16 cellular contexts compared by ENCODE assay signal in genomic region chr4:116702949-116703348, GRCh38.
A peak's percentile ranks its signal among the peaks of the same experiment; 100 is the strongest.
DNase-seq lines count a peak whose midpoint lies in the region; ATAC-seq and TF ChIP-seq lines count a peak whose summit lies in the region.
"Had no signal": no experiment of that assay in that cellular context is flagged by ENCODE, and none has a peak within 500 bp of the region (broad histone marks: within the 10 kb centered on the region; RNA-seq: fewer than 3 reads in every experiment).

No MANE protein-coding gene starts in this region.

- DNase-seq in Caco-2 (peak in 1 of 2 experiments; percentile 34), HCT116 (ENCODE audit: low read depth, low spot score) (no peak), PC-3 (peak; percentile 43), foreskin melanocyte (peak; percentile 29), SIG-M5 (lab: John Stamatoyannopoulos, UW) (no peak), occipital lobe (lab: John Stamatoyannopoulos, UW) (no peak)
- DNase-seq: activated T-cell treated with anti-CD3 and anti-CD28 coated beads, Interleukin-2, amount 50 U/mL, for 1 hour; AML-193; amygdala; effector memory CD4-positive, alpha-beta T cell; IMR-90; NCI-H345 had no signal

- H3K4me3 Mint-ChIP-seq in Caco-2 (ENCODE audit: unreplicated experiment) = no peak overlapping the region

- TF ChIP-seq CTCF in Caco-2 (IDR thresholded peaks at IDR 0.05; ENCODE audit: insufficient read depth in 1 of 2, low read depth in 1 of 2, low read length in 1 of 2, severe bottlenecking in 1 of 2, unreplicated experiment in 1 of 2) (peak; percentile 42 to 54), HCT116 (IDR thresholded peaks at IDR 0.05 in 2 of 3, conservative IDR thresholded peaks at IDR 0.05 in 1 of 3; ENCODE audit: borderline replicate concordance in 1 of 3, insufficient read depth in 1 of 3, low read depth in 2 of 3, low read length in 2 of 3) (peak in 2 of 3 experiments; percentile 37 to 49; a peak in 3 of 6 replicates), PC-3 (conservative IDR thresholded peaks at IDR 0.05; ENCODE audit: low read depth, low read length) (peak; percentile 51; the same call in 1 of the 2 replicates)

- H3K9ac ChIP-seq in HCT116 (ENCODE audit: low read length) (no peak overlapping the region), PC-3 (ENCODE audit: low read length) (no peak overlapping the region)

- no peaks in the 10 kb centered on the region for H3K9me2 ChIP-seq in HCT116 (ENCODE audit: insufficient read depth)
- H3K9me2 ChIP-seq in PC-3 (replicated peaks; ENCODE audit: low read length) = no peaks in the 10 kb centered on the region

- intact Hi-C loops in Caco-2 (cut with micrococcal nuclease; ENCODE audit: unreplicated experiment) = loop anchor here (1.0 kb wide), 2 partner anchors 345 to 523 kb away; no protein-coding TSS in a partner anchor
- intact Hi-C loops in HCT116 (cut with micrococcal nuclease) = no loop called here
- intact Hi-C loops in PC-3 (cut with micrococcal nuclease) = loop anchor here (1.0 kb wide), 1 partner anchor 345 kb away; no protein-coding TSS in a partner anchor

- H3K4me3 ChIP-seq in Caco-2 (ENCODE audit: low read depth, low read length) (no peak overlapping the region), HCT116 (replicated peaks in 1 of 2; ENCODE audit: low read depth in 1 of 2, low read length in 2 of 2) (no peak overlapping the region), PC-3 (ENCODE audit: low read length) (no peak overlapping the region)
- H3K4me3 ChIP-seq: pancreas, SJCRH30 had no signal

- no peak for TF ChIP-seq POLR2A in HCT116 (IDR thresholded peaks at IDR 0.05; ENCODE audit: borderline replicate concordance, extremely low read depth, insufficient read depth, insufficient read length)

- no peaks in the 10 kb centered on the region for H3K9me3 Mint-ChIP-seq in Caco-2 (ENCODE audit: unreplicated experiment)

- H2AFZ ChIP-seq in HCT116 (ENCODE audit: low read depth, low read length, poor library complexity, severe bottlenecking) = no peak overlapping the region
- H2AFZ ChIP-seq in PC-3 (ENCODE audit: low read length) = no peak overlapping the region

- no peak overlapping the region for H3K27ac Mint-ChIP-seq in Caco-2 (ENCODE audit: unreplicated experiment)

- ATAC-seq in HCT116 (peak; percentile 82), PC-3 (peak; percentile 70), HG03159 (IDR thresholded peaks at IDR 0.05; ENCODE audit: unreplicated experiment) (no peak), GM19351 (IDR thresholded peaks at IDR 0.05; ENCODE audit: unreplicated experiment) (no peak)

- RAD21 ChIA-PET in HCT116 (lab: Charles Lee; ENCODE audit: low non-redundant PET in 1 of 2, low total read pairs in 2 of 2, uncharacterized antibody in 2 of 2, unreplicated experiment in 2 of 2) = no interaction called here

- no peaks in the 10 kb centered on the region for H3K4me1 Mint-ChIP-seq in Caco-2 (ENCODE audit: low read depth, unreplicated experiment)

- CTCF ChIA-PET in Caco-2 (lab: Charles Lee) (no interaction called here), HCT116 (lab: Charles Lee) (interaction anchor here (1.4 kb wide), 1 partner anchor 9 kb away, joined by 6 read pairs; no protein-coding TSS in a partner anchor), PC-3 (lab: Charles Lee) (interaction anchor here (1.3 kb wide), 1 partner anchor 523 kb away, joined by 7 read pairs; no protein-coding TSS in a partner anchor)

- TF ChIP-seq RAD21 in HCT116 (IDR thresholded peaks at IDR 0.05; ENCODE audit: low read depth) = peak; percentile 30; the same call in 1 of the 2 replicates

- H3K27me3 ChIP-seq in Caco-2 (replicated peaks; ENCODE audit: control insufficient read depth, insufficient read depth, low read length) = no peaks in the 10 kb centered on the region
- H3K27me3 ChIP-seq in HCT116 (ENCODE audit: insufficient read depth, low read length) = no peaks in the 10 kb centered on the region
- no peaks in the 10 kb centered on the region for H3K27me3 ChIP-seq in PC-3 (ENCODE audit: low read length)
- H3K27me3 ChIP-seq: pancreas, SJCRH30 had no signal

- no peaks in the 10 kb centered on the region for H3K9me3 ChIP-seq in Caco-2
- no peaks in the 10 kb centered on the region for H3K9me3 ChIP-seq in HCT116 (ENCODE audit: control insufficient read depth in 1 of 2, insufficient read depth in 1 of 2, low read depth in 1 of 2, low read length in 2 of 2)
- H3K9me3 ChIP-seq in PC-3 (ENCODE audit: low read length) = no peaks in the 10 kb centered on the region
- H3K9me3 ChIP-seq: pancreas, SJCRH30 had no signal

- H3K4me1 ChIP-seq in Caco-2 = no peaks in the 10 kb centered on the region
- H3K4me1 ChIP-seq in HCT116 (ENCODE audit: control insufficient read depth in 1 of 2, insufficient read depth in 2 of 2, low read length in 2 of 2) = no peaks in the 10 kb centered on the region
- H3K4me1 ChIP-seq in PC-3 (ENCODE audit: insufficient read depth, low read length) = no peaks in the 10 kb centered on the region
- H3K4me1 ChIP-seq: pancreas, SJCRH30 had no signal

- POLR2A ChIA-PET in Caco-2 (lab: Charles Lee) (no interaction called here), HCT116 (lab: Charles Lee) (no interaction called here), PC-3 (lab: Charles Lee; ENCODE audit: unreplicated experiment) (no interaction called here)

- H4K20me1 ChIP-seq in HCT116 (ENCODE audit: insufficient read depth) (no peaks in the 10 kb centered on the region), PC-3 (ENCODE audit: low read length) (no peaks in the 10 kb centered on the region)

- H3K4me2 ChIP-seq in HCT116 (ENCODE audit: low read length) = no peak overlapping the region
- no peak overlapping the region for H3K4me2 ChIP-seq in PC-3 (ENCODE audit: low read length)

- no peaks in the 10 kb centered on the region for H3K36me3 Mint-ChIP-seq in Caco-2 (ENCODE audit: insufficient read depth, unreplicated experiment)

- H3K36me3 ChIP-seq in Caco-2 (ENCODE audit: control insufficient read depth, insufficient read depth, low read length) (no peaks in the 10 kb centered on the region), HCT116 (ENCODE audit: control insufficient read depth in 1 of 2, insufficient read depth in 2 of 2, low read length in 2 of 2) (no peaks in the 10 kb centered on the region), PC-3 (ENCODE audit: low read depth, low read length) (no peaks in the 10 kb centered on the region)
- H3K36me3 ChIP-seq: pancreas, SJCRH30 had no signal

- H3K79me2 ChIP-seq in HCT116 (ENCODE audit: insufficient read depth, low read length) (no peaks in the 10 kb centered on the region), PC-3 (ENCODE audit: low read length) (no peaks in the 10 kb centered on the region)

- H3F3A ChIP-seq in PC-3 (ENCODE audit: low read length, unreplicated experiment) = no peaks in the 10 kb centered on the region

- H3K27me3 Mint-ChIP-seq in Caco-2 (ENCODE audit: insufficient read depth, unreplicated experiment) = no peaks in the 10 kb centered on the region

- BruUV-seq in Caco-2 (replicated peaks; lab: Mats Ljungman, UMichigan) = no TSS peak
- no TSS peak for BruUV-seq in HCT116 (replicated peaks; lab: Mats Ljungman, UMichigan)
- BruUV-seq in PC-3 (replicated peaks; lab: Mats Ljungman, UMichigan) = no TSS peak

- H3K27ac ChIP-seq in HCT116 (ENCODE audit: low read depth, low read length) = no peak overlapping the region
- no peak overlapping the region for H3K27ac ChIP-seq in PC-3 (ENCODE audit: low read length)
- H3K27ac ChIP-seq: pancreas, SJCRH30 had no signal

TF ChIP-seq in HCT116, 20 proteins besides CTCF, POLR2A, EP300 and RAD21 (continues in another document):
- TF ChIP-seq CBX3 (IDR thresholded peaks at IDR 0.05; ENCODE audit: low read depth) (no peak), JUND (IDR thresholded peaks at IDR 0.05) (no peak), EZH2phosphoT487 (IDR thresholded peaks at IDR 0.05; ENCODE audit: borderline replicate concordance) (no peak), ATF3 (IDR thresholded peaks at IDR 0.05) (no peak), SIN3A (IDR thresholded peaks at IDR 0.05; ENCODE audit: low read depth) (no peak), REST (IDR thresholded peaks at IDR 0.05; ENCODE audit: low read depth) (no peak), MAX (IDR thresholded peaks at IDR 0.05) (no peak), YY1 (IDR thresholded peaks at IDR 0.05; ENCODE audit: extremely low read depth, insufficient replicate concordance, low read depth, low read length) (no peak), TCF7L2 (IDR thresholded peaks at IDR 0.05; ENCODE audit: borderline replicate concordance, extremely low read depth, insufficient read depth, insufficient read length) (no peak), ZNF274 (IDR thresholded peaks at IDR 0.05; ENCODE audit: low read depth, low read length) (no peak), SP1 (IDR thresholded peaks at IDR 0.05; ENCODE audit: low read depth) (no peak), ZFX (IDR thresholded peaks at IDR 0.05) (no peak)

Comparison
In these comparisons a context has a peak if more than half of its experiments do, and no peak if none do; other contexts are left out.
1. DNase-seq: peak in PC-3 (single experiment) and foreskin melanocyte (single experiment); none in HCT116 (single experiment), SIG-M5 (single experiment) and occipital lobe (single experiment).
2. ATAC-seq: peak in HCT116 (single experiment) and PC-3 (single experiment); none in HG03159 (single experiment) and GM19351 (single experiment).
3. Peak in every context shown above with its lines, with median percentiles within 50 percentile points of each other: CTCF ChIP-seq.